9 cellular contexts compared by ENCODE assay signal in the genomic region with DNA sequence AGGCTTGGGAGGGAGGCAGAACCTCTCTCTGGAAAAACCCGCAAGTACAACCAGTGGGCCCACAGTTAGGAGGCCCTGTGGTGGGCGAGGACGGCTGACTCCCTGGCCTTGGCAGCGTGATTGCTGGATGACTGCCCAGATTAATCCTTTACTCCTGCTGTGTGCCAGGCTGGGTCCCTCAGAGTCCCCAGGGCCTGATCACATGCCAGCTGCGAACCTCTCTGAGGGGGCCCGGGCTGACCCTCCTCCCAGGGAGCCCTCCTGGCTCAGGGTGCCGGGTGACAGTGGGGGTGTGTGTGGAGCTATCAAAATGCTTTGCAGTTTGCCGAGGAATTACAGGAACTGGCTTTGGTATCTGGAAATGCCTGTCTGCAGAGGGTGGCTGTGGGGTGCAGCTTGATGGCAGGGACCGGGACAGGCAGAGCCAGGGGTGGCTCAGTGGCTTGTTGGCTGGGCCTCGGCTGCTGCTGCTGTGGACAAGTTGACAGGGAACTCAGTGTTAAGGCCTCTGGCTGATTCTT. TPM values are rescaled to one million over a fixed set of nuclear protein-coding genes. Genes with fewer than 3 reads are reported as not detected.
A peak's percentile ranks its signal among the peaks of the same experiment; 100 is the strongest.
DNase-seq lines count a peak whose midpoint lies in the region; ATAC-seq and TF ChIP-seq lines count a peak whose summit lies in the region.
"Had no signal": no experiment of that assay in that cellular context is flagged by ENCODE, and none has a peak within 500 bp of the region (broad histone marks: within the 10 kb centered on the region; RNA-seq: fewer than 3 reads in every experiment).

No MANE protein-coding gene starts in this region.

- DNase-seq in activated T-helper 1 cell treated with anti-CD3 and anti-CD28 coated beads, Interleukin-12 subunit alpha, Interleukin-12 subunit beta, Interleukin-2, Interleukin-4 antibody, amounts not matched to agents 30 ng/mL and 10 ng/mL and 1 ng/mL, durations not matched to agents 14 hours and 24 hours and 36 hours (ENCODE audit: low spot score) = no peak
- peak; percentile 67 for DNase-seq in left ventricle myocardium superior
- DNase-seq in stimulated activated effector memory CD8-positive, alpha-beta T cell treated with anti-CD3 and anti-CD28 coated beads, Interleukin-12 subunit alpha, Interleukin-12 subunit beta, amount 100 ng/mL, for 72 hours (ENCODE audit: low spot score in 2 of 2) = no peak
- no peak for DNase-seq in GM19240 (ENCODE audit: insufficient read length, low spot score)
- no peak for DNase-seq in mesothelial cell of epicardium (ENCODE audit: low spot score in 2 of 2, unreplicated experiment in 2 of 2)
- DNase-seq: T-cell had no signal

- TF ChIP-seq CTCF in mesothelial cell of epicardium (IDR thresholded peaks at IDR 0.05; ENCODE audit: unreplicated experiment) = no peak

- no peak for TF ChIP-seq EP300 in Ishikawa (IDR thresholded peaks at IDR 0.05; ENCODE audit: borderline replicate concordance)

- H3K36me3 Mint-ChIP-seq in activated T-helper 1 cell treated with anti-CD3 and anti-CD28 coated beads, Interleukin-12 subunit alpha, Interleukin-12 subunit beta, Interleukin-2, Interleukin-4 antibody, amounts not matched to agents 30 ng/mL and 10 ng/mL and 1 ng/mL, durations not matched to agents 14 hours and 24 hours and 36 hours (ENCODE audit: low read depth) = peaks cover 18% of the 10 kb centered on the region
- peaks cover 35% of the 10 kb centered on the region for H3K36me3 Mint-ChIP-seq in stimulated activated effector memory CD8-positive, alpha-beta T cell treated with anti-CD3 and anti-CD28 coated beads, Interleukin-12 subunit alpha, Interleukin-12 subunit beta, amount 100 ng/mL, for 72 hours
- peaks cover 5% of the 10 kb centered on the region for H3K36me3 Mint-ChIP-seq in mesothelial cell of epicardium

- H3K4me1 Mint-ChIP-seq in activated T-helper 1 cell treated with anti-CD3 and anti-CD28 coated beads, Interleukin-12 subunit alpha, Interleukin-12 subunit beta, Interleukin-2, Interleukin-4 antibody, amounts not matched to agents 30 ng/mL and 10 ng/mL and 1 ng/mL, durations not matched to agents 14 hours and 24 hours and 36 hours (ENCODE audit: low read depth) = peaks cover 70% of the 10 kb centered on the region
- H3K4me1 Mint-ChIP-seq in stimulated activated effector memory CD8-positive, alpha-beta T cell treated with anti-CD3 and anti-CD28 coated beads, Interleukin-12 subunit alpha, Interleukin-12 subunit beta, amount 100 ng/mL, for 72 hours = peaks cover 62% of the 10 kb centered on the region
- peaks cover 3% of the 10 kb centered on the region for H3K4me1 Mint-ChIP-seq in mesothelial cell of epicardium

- H3K27ac Mint-ChIP-seq in activated T-helper 1 cell treated with anti-CD3 and anti-CD28 coated beads, Interleukin-12 subunit alpha, Interleukin-12 subunit beta, Interleukin-2, Interleukin-4 antibody, amounts not matched to agents 30 ng/mL and 10 ng/mL and 1 ng/mL, durations not matched to agents 14 hours and 24 hours and 36 hours = peak overlapping the region; percentile 23
- peak overlapping the region; percentile 56 for H3K27ac Mint-ChIP-seq in stimulated activated effector memory CD8-positive, alpha-beta T cell treated with anti-CD3 and anti-CD28 coated beads, Interleukin-12 subunit alpha, Interleukin-12 subunit beta, amount 100 ng/mL, for 72 hours
- H3K27ac Mint-ChIP-seq in mesothelial cell of epicardium = no peak overlapping the region
- H3K27ac Mint-ChIP-seq: T-cell had no signal

- no peak for TF ChIP-seq RAD21 in Ishikawa (IDR thresholded peaks at IDR 0.05; ENCODE audit: low read depth)

- ATAC-seq in left ventricle myocardium superior (peak; percentile 41), HG03159 (IDR thresholded peaks at IDR 0.05; ENCODE audit: unreplicated experiment) (no peak), HG03520 (IDR thresholded peaks at IDR 0.05; ENCODE audit: unreplicated experiment) (no peak)
- ATAC-seq in stimulated activated effector memory CD8-positive, alpha-beta T cell treated with anti-CD3 and anti-CD28 coated beads, Interleukin-12 subunit alpha, Interleukin-12 subunit beta, amount 100 ng/mL, for 72 hours = no peak
- ATAC-seq: T-cell had no signal

- H3K27me3 Mint-ChIP-seq in activated T-helper 1 cell treated with anti-CD3 and anti-CD28 coated beads, Interleukin-12 subunit alpha, Interleukin-12 subunit beta, Interleukin-2, Interleukin-4 antibody, amounts not matched to agents 30 ng/mL and 10 ng/mL and 1 ng/mL, durations not matched to agents 14 hours and 24 hours and 36 hours (ENCODE audit: insufficient read depth) = no peaks in the 10 kb centered on the region
- no peaks in the 10 kb centered on the region for H3K27me3 Mint-ChIP-seq in mesothelial cell of epicardium (ENCODE audit: low read depth)
- H3K27me3 Mint-ChIP-seq: T-cell had no signal

- intact Hi-C loops in activated T-helper 1 cell treated with anti-CD3 and anti-CD28 coated beads, Interleukin-12 subunit alpha, Interleukin-12 subunit beta, Interleukin-2, Interleukin-4 antibody, amounts not matched to agents 30 ng/mL and 10 ng/mL and 1 ng/mL, durations not matched to agents 14 hours and 24 hours and 36 hours (cut with micrococcal nuclease) = no loop called here
- intact Hi-C loops in left ventricle myocardium superior (cut with micrococcal nuclease) = no loop called here

- no peaks in the 10 kb centered on the region for H3K9me3 Mint-ChIP-seq in activated T-helper 1 cell treated with anti-CD3 and anti-CD28 coated beads, Interleukin-12 subunit alpha, Interleukin-12 subunit beta, Interleukin-2, Interleukin-4 antibody, amounts not matched to agents 30 ng/mL and 10 ng/mL and 1 ng/mL, durations not matched to agents 14 hours and 24 hours and 36 hours
- H3K9me3 Mint-ChIP-seq in stimulated activated effector memory CD8-positive, alpha-beta T cell treated with anti-CD3 and anti-CD28 coated beads, Interleukin-12 subunit alpha, Interleukin-12 subunit beta, amount 100 ng/mL, for 72 hours = no peaks in the 10 kb centered on the region
- H3K9me3 Mint-ChIP-seq in mesothelial cell of epicardium = peaks cover 4% of the 10 kb centered on the region
- H3K9me3 Mint-ChIP-seq: T-cell had no signal

- no peak overlapping the region for H3K4me3 Mint-ChIP-seq in activated T-helper 1 cell treated with anti-CD3 and anti-CD28 coated beads, Interleukin-12 subunit alpha, Interleukin-12 subunit beta, Interleukin-2, Interleukin-4 antibody, amounts not matched to agents 30 ng/mL and 10 ng/mL and 1 ng/mL, durations not matched to agents 14 hours and 24 hours and 36 hours
- no peak overlapping the region for H3K4me3 Mint-ChIP-seq in stimulated activated effector memory CD8-positive, alpha-beta T cell treated with anti-CD3 and anti-CD28 coated beads, Interleukin-12 subunit alpha, Interleukin-12 subunit beta, amount 100 ng/mL, for 72 hours
- H3K4me3 Mint-ChIP-seq in mesothelial cell of epicardium = no peak overlapping the region
- H3K4me3 Mint-ChIP-seq: T-cell had no signal

TF ChIP-seq in Ishikawa, 13 proteins besides CTCF, POLR2A, EP300 and RAD21:
- TF ChIP-seq FOXM1 (IDR thresholded peaks at IDR 0.05; ENCODE audit: borderline replicate concordance, low read depth) (no peak), ZBTB7A (IDR thresholded peaks at IDR 0.05; ENCODE audit: low read depth) (peak; percentile 74), YY1 (IDR thresholded peaks at IDR 0.05; ENCODE audit: low read depth) (no peak), NFIC (IDR thresholded peaks at IDR 0.05) (peak; percentile 71), CEBPB (IDR thresholded peaks at IDR 0.05) (no peak), TEAD4 (IDR thresholded peaks at IDR 0.05) (no peak)
- TF ChIP-seq, protein P1, sequence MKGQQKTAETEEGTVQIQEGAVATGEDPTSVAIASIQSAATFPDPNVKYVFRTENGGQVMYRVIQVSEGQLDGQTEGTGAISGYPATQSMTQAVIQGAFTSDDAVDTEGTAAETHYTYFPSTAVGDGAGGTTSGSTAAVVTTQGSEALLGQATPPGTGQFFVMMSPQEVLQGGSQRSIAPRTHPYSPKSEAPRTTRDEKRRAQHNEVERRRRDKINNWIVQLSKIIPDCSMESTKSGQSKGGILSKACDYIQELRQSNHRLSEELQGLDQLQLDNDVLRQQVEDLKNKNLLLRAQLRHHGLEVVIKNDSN (IDR thresholded peaks at IDR 0.05) = no peak
- TF ChIP-seq, protein P2, sequence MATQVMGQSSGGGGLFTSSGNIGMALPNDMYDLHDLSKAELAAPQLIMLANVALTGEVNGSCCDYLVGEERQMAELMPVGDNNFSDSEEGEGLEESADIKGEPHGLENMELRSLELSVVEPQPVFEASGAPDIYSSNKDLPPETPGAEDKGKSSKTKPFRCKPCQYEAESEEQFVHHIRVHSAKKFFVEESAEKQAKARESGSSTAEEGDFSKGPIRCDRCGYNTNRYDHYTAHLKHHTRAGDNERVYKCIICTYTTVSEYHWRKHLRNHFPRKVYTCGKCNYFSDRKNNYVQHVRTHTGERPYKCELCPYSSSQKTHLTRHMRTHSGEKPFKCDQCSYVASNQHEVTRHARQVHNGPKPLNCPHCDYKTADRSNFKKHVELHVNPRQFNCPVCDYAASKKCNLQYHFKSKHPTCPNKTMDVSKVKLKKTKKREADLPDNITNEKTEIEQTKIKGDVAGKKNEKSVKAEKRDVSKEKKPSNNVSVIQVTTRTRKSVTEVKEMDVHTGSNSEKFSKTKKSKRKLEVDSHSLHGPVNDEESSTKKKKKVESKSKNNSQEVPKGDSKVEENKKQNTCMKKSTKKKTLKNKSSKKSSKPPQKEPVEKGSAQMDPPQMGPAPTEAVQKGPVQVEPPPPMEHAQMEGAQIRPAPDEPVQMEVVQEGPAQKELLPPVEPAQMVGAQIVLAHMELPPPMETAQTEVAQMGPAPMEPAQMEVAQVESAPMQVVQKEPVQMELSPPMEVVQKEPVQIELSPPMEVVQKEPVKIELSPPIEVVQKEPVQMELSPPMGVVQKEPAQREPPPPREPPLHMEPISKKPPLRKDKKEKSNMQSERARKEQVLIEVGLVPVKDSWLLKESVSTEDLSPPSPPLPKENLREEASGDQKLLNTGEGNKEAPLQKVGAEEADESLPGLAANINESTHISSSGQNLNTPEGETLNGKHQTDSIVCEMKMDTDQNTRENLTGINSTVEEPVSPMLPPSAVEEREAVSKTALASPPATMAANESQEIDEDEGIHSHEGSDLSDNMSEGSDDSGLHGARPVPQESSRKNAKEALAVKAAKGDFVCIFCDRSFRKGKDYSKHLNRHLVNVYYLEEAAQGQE (IDR thresholded peaks at IDR 0.05; ENCODE audit: low read depth) = no peak

RNA-seq across cellular contexts. Expression of gene DNM2, which starts 48.9 kb away (rescaled TPM):
- total RNA-seq in activated T-helper 1 cell treated with anti-CD3 and anti-CD28 coated beads, Interleukin-12 subunit alpha, Interleukin-12 subunit beta, Interleukin-2, Interleukin-4 antibody, amounts not matched to agents 30 ng/mL and 10 ng/mL and 1 ng/mL, durations not matched to agents 14 hours and 24 hours and 36 hours = 236 and 240 TPM in 2 replicates
- total RNA-seq in left ventricle myocardium superior (201 TPM), mesothelial cell of epicardium (126 to 128 TPM (median 128 TPM) in 3 replicates)
